ENCODE assay signal across 26 cellular contexts in the genomic region with DNA sequence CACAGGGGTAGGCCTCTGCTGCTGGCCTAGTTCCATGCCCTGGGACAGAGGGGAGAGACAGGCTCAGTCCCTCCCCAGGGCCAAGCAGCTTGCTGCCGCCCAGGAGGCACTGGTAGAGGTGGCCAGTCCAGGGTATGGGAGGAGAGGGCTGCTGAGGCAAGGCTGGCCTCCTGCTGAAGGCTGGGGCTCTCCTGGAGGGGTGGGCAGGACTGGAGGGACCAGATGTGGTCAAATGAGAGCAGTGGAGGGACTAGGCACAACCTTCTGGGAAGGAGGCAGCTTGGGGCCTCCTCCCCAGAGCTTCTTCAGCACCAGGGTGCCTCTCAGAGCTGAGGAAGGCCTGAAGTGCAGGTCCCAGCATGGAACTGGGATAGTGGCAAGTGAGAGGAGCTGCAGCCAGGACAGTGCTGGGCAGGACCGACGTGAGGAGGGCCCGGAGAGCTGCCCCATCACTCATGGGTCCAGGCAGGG. TPM values are rescaled to one million over a fixed set of nuclear protein-coding genes. Genes with fewer than 3 reads are reported as not detected.
"Had no signal": no experiment of that assay in that cellular context is flagged by ENCODE, and none has a peak within 500 bp of the region (broad histone marks: within the 10 kb centered on the region; RNA-seq: fewer than 3 reads in every experiment).

No MANE protein-coding gene starts in this region.

- DNase-seq: activated CD4-positive, alpha-beta T cell treated with anti-CD3 and anti-CD28 coated beads, Interleukin-2, amount 10 ng/mL, durations not matched to agents 24 days and 14 days; activated CD4-positive, CD25-positive, alpha-beta regulatory T cell; activated CD8-positive, alpha-beta memory T cell treated with anti-CD3 and anti-CD28 coated beads for 24 hours; activated naive CD4-positive, alpha-beta T cell treated with anti-CD3 and anti-CD28 coated beads for 36 hours; activated naive CD8-positive, alpha-beta T cell treated with anti-CD3 and anti-CD28 coated beads, Interleukin-2, amount 50 U/mL, for 24 hours; anterior cingulate cortex; brain microvascular endothelial cell; central memory CD4-positive, alpha-beta T cell; colonic mucosa; foreskin melanocyte; glutamatergic neuron; hypothalamus; kidney; mammary epithelial cell; right lobe of liver; stimulated activated CD4-positive, alpha-beta T cell treated with anti-CD3 and anti-CD28 coated beads, Interleukin-4, amount 100 ng/mL, for 24 hours; T1000 had no signal

- H3K36me3 ChIP-seq: brain microvascular endothelial cell, colonic mucosa, left lung, neural progenitor cell, pancreas, right lobe of liver had no signal

- H3K4me1 ChIP-seq: colonic mucosa, left lung, neural progenitor cell, pancreas, right lobe of liver, testis had no signal

- H3K27ac ChIP-seq: brain microvascular endothelial cell, colonic mucosa, left lung, neural progenitor cell, pancreas, right lobe of liver, testis had no signal

- ATAC-seq: activated naive CD8-positive, alpha-beta T cell treated with anti-CD3 and anti-CD28 coated beads, Interleukin-2, amount 50 U/mL, for 24 hours; left lung; pancreas; stimulated activated effector memory CD8-positive, alpha-beta T cell treated with anti-CD3 and anti-CD28 coated beads, Interleukin-12 subunit alpha, Interleukin-12 subunit beta, amount 100 ng/mL, for 72 hours had no signal

- FAIRE-seq: kidney, pancreas had no signal

- H3K27me3 ChIP-seq: brain microvascular endothelial cell, colonic mucosa, right lobe of liver, testis had no signal

- H3K4me3 Mint-ChIP-seq: activated CD4-positive, alpha-beta T cell treated with anti-CD3 and anti-CD28 coated beads, Interleukin-2, amount 10 ng/mL, durations not matched to agents 24 days and 14 days; activated naive CD4-positive, alpha-beta T cell treated with anti-CD3 and anti-CD28 coated beads for 36 hours; activated naive CD8-positive, alpha-beta T cell treated with anti-CD3 and anti-CD28 coated beads, Interleukin-2, amount 50 U/mL, for 24 hours; neural progenitor cell; stimulated activated effector memory CD8-positive, alpha-beta T cell treated with anti-CD3 and anti-CD28 coated beads, Interleukin-12 subunit alpha, Interleukin-12 subunit beta, amount 100 ng/mL, for 72 hours had no signal

- H3K9me3 Mint-ChIP-seq: activated CD4-positive, alpha-beta T cell treated with anti-CD3 and anti-CD28 coated beads, Interleukin-2, amount 10 ng/mL, durations not matched to agents 24 days and 14 days; activated naive CD4-positive, alpha-beta T cell treated with anti-CD3 and anti-CD28 coated beads for 36 hours; activated naive CD8-positive, alpha-beta T cell treated with anti-CD3 and anti-CD28 coated beads, Interleukin-2, amount 50 U/mL, for 24 hours; neural progenitor cell had no signal

- H3K9me3 ChIP-seq: colonic mucosa, left lung, pancreas, right lobe of liver, testis had no signal

- H3K9ac ChIP-seq: neural progenitor cell had no signal

- H3K4me1 Mint-ChIP-seq: activated CD4-positive, alpha-beta T cell treated with anti-CD3 and anti-CD28 coated beads, Interleukin-2, amount 10 ng/mL, durations not matched to agents 24 days and 14 days; activated naive CD8-positive, alpha-beta T cell treated with anti-CD3 and anti-CD28 coated beads, Interleukin-2, amount 50 U/mL, for 24 hours; neural progenitor cell; stimulated activated effector memory CD8-positive, alpha-beta T cell treated with anti-CD3 and anti-CD28 coated beads, Interleukin-12 subunit alpha, Interleukin-12 subunit beta, amount 100 ng/mL, for 72 hours had no signal

- H2AFZ ChIP-seq: neural progenitor cell had no signal

- H3K27ac Mint-ChIP-seq: activated CD4-positive, alpha-beta T cell treated with anti-CD3 and anti-CD28 coated beads, Interleukin-2, amount 10 ng/mL, durations not matched to agents 24 days and 14 days; activated naive CD4-positive, alpha-beta T cell treated with anti-CD3 and anti-CD28 coated beads for 36 hours; activated naive CD8-positive, alpha-beta T cell treated with anti-CD3 and anti-CD28 coated beads, Interleukin-2, amount 50 U/mL, for 24 hours; neural progenitor cell; stimulated activated effector memory CD8-positive, alpha-beta T cell treated with anti-CD3 and anti-CD28 coated beads, Interleukin-12 subunit alpha, Interleukin-12 subunit beta, amount 100 ng/mL, for 72 hours had no signal

- H3K4me2 ChIP-seq: neural progenitor cell had no signal

- H3K4me3 ChIP-seq: colonic mucosa, left lung, neural progenitor cell, pancreas, right lobe of liver, testis had no signal

- H3K36me3 Mint-ChIP-seq: neural progenitor cell; stimulated activated effector memory CD8-positive, alpha-beta T cell treated with anti-CD3 and anti-CD28 coated beads, Interleukin-12 subunit alpha, Interleukin-12 subunit beta, amount 100 ng/mL, for 72 hours had no signal

RNA-seq across cellular contexts. Expression of gene VSTM2B, which starts 29.8 kb away (rescaled TPM):
- total RNA-seq: activated CD4-positive, alpha-beta T cell treated with anti-CD3 and anti-CD28 coated beads, Interleukin-2, amount 10 ng/mL, durations not matched to agents 24 days and 14 days; activated naive CD4-positive, alpha-beta T cell treated with anti-CD3 and anti-CD28 coated beads for 36 hours; colonic mucosa; epithelial cell of proximal tubule; kidney; left lung; mammary epithelial cell; mononuclear cell; pancreas; right lobe of liver; T-helper 1 cell treated with Interleukin-12 subunit alpha and Interleukin-12 subunit beta and Interleukin-4 antibody, amounts not matched to agents 30 ng/mL and 1 ng/mL, for 36 hours; urinary bladder had no signal
- polyA plus RNA-seq: mammary epithelial cell, urinary bladder had no signal
